ENCODE assay signal across 8 cellular contexts in the genomic region with DNA sequence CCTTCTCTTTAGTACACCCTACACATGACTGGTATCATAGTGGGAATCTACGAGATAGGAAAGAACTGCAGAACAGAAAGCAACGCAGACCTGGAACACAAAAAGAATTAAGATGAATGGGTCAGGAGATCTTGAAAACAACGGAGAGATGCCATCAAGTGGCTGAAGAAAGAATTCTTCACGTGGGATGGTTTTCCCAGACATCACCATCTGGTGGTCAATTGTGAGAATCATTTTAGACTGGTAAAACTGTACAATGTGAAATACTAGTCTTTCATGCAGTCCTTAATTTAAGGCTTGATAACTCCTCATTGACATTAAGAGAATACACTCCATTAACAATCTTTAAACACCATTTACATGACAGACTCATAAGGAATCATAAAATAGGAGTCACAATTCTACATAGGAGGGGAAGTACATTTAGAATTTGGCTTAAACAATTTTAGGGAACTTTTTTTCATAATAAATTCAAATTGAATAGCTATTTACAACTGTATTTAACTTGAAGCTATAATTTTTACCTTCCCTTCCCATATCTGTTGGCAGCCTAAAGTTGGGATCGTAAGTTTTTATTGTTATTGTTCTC.
DNase-seq lines count a peak whose midpoint lies in the region; ATAC-seq, FAIRE-seq and TF ChIP-seq lines count a peak whose summit lies in the region.

No MANE protein-coding gene starts in this region.

- H3K36me3 ChIP-seq in OCI-LY3 (replicated peaks; ENCODE audit: low read depth, low read length) = no peaks in the 10 kb centered on the region

- FAIRE-seq in GM19239 (lab: Jason Lieb, UNC) = peak; percentile 86

- H3K4me2 ChIP-seq in OCI-LY3 (ENCODE audit: low read length) = peak overlapping the region; percentile 25

- ATAC-seq in HG03432 (IDR thresholded peaks at IDR 0.05; ENCODE audit: unreplicated experiment) = peak; percentile 93

- no peaks in the 10 kb centered on the region for H4K20me1 ChIP-seq in OCI-LY3 (ENCODE audit: insufficient read depth, low read length)

- H3K27me3 ChIP-seq in OCI-LY3 (ENCODE audit: low read depth, low read length) = 0 out of 2 replicates have a peak, but pooled peaks cover 4% of the 10 kb centered on the region

- peak; percentile 82 for TF ChIP-seq CTCF in OCI-LY3 (IDR thresholded peaks at IDR 0.05; ENCODE audit: low read depth, low read length)

- H3K9me3 ChIP-seq in OCI-LY3 (ENCODE audit: insufficient read depth, low read length) = no peaks in the 10 kb centered on the region

- no peaks in the 10 kb centered on the region for H3K79me2 ChIP-seq in OCI-LY3 (ENCODE audit: low read length)

- H2AFZ ChIP-seq in OCI-LY3 (ENCODE audit: low read depth, low read length) = no peak overlapping the region

- H3K4me3 ChIP-seq in OCI-LY3 (ENCODE audit: low read length) = no peak overlapping the region

- H3K4me1 ChIP-seq in OCI-LY3 (ENCODE audit: low read length) = no peaks in the 10 kb centered on the region

- DNase-seq in COR-L47 (lab: John Stamatoyannopoulos, UW) (peak; percentile 68), GM19239 (ENCODE audit: insufficient read length, low spot score) (peak; percentile 4), dermis blood vessel endothelial cell (peak; percentile 81), medulla oblongata (ENCODE audit: extremely low spot score) (peak; percentile 88), DMS79 treated with DMSO at 0.1 percent for 48 hours (lab: John Stamatoyannopoulos, UW) (no peak)
- no peak for DNase-seq in stimulated activated CD4-positive, alpha-beta T cell treated with anti-CD3 and anti-CD28 coated beads, Interleukin-1b, Interleukin-23, amount 100 ng/mL, for 48 hours

- H3K27ac ChIP-seq in OCI-LY3 (ENCODE audit: low read length) = no peak overlapping the region

- no peak overlapping the region for H3K9ac ChIP-seq in OCI-LY3 (ENCODE audit: low read length)

Comparison
In these comparisons a context has a peak if more than half of its experiments do, and no peak if none do; other contexts are left out.
1. DNase-seq: peak in COR-L47 (single experiment), GM19239 (single experiment), dermis blood vessel endothelial cell (single experiment) and medulla oblongata (single experiment); none in DMS79 treated with DMSO at 0.1 percent for 48 hours (single experiment) and stimulated activated CD4-positive, alpha-beta T cell treated with anti-CD3 and anti-CD28 coated beads, Interleukin-1b, Interleukin-23, amount 100 ng/mL, for 48 hours (single experiment).